ENCODE assay signal across 10 cellular contexts in genomic region chr22:29768052-29768680, GRCh38. TPM values are rescaled to one million over a fixed set of nuclear protein-coding genes. Genes with fewer than 3 reads are reported as not detected.
A peak's percentile ranks its signal among the peaks of the same experiment; 100 is the strongest.
DNase-seq lines count a peak whose midpoint lies in the region; ATAC-seq and TF ChIP-seq lines count a peak whose summit lies in the region.
"Had no signal": no experiment of that assay in that cellular context is flagged by ENCODE, and none has a peak within 500 bp of the region (broad histone marks: within the 10 kb centered on the region; RNA-seq: fewer than 3 reads in every experiment).

No MANE protein-coding gene starts in this region.

- peak overlapping the region; percentile 100 for H3K4me3 ChIP-seq in astrocyte of the spinal cord (ENCODE audit: low read depth, low read length)
- peak overlapping the region; percentile 80 for H3K4me3 ChIP-seq in lower leg skin (ENCODE audit: low read depth, poor library complexity, severe bottlenecking)

- WGBS in lower leg skin, 2 donors, result 40 to 44% methylated on average over 6 of the region's 6 CpGs

- no peaks in the 10 kb centered on the region for H3K27me3 Mint-ChIP-seq in activated T-cell treated with anti-CD3 and anti-CD28 coated beads, Interleukin-2, amount 50 U/mL, for 72 hours (ENCODE audit: low read depth)
- no peaks in the 10 kb centered on the region for H3K27me3 Mint-ChIP-seq in type B pancreatic cell

- intact Hi-C loops in lower leg skin (cut with DNase I; ENCODE audit: low total_unique reads), result no loop called here

- no peak for TF ChIP-seq POLR2A in lower leg skin (IDR thresholded peaks at IDR 0.05)

- peak overlapping the region; percentile 97 for H3K27ac Mint-ChIP-seq in activated T-cell treated with anti-CD3 and anti-CD28 coated beads, Interleukin-2, amount 50 U/mL, for 72 hours
- peak overlapping the region; percentile 96 for H3K27ac Mint-ChIP-seq in type B pancreatic cell

- peaks cover 2 to 12% of the 10 kb centered on the region in 2 donors for H3K36me3 Mint-ChIP-seq in activated T-cell treated with anti-CD3 and anti-CD28 coated beads, Interleukin-2, amount 50 U/mL, for 72 hours (ENCODE audit: insufficient read depth in 2 of 2)
- H3K36me3 Mint-ChIP-seq in type B pancreatic cell, result peaks cover 23% of the 10 kb centered on the region

- H3K4me3 Mint-ChIP-seq in activated T-cell treated with anti-CD3 and anti-CD28 coated beads, Interleukin-2, amount 50 U/mL, for 72 hours, result peak overlapping the region; percentile 99 to 100
- H3K4me3 Mint-ChIP-seq in type B pancreatic cell, result peak overlapping the region; percentile 100

- no peak for ATAC-seq in activated T-cell treated with anti-CD3 and anti-CD28 coated beads, Interleukin-2, amount 50 U/mL, for 72 hours (replicated peaks in 1 of 2)
- ATAC-seq in HG03175 (IDR thresholded peaks at IDR 0.05; ENCODE audit: unreplicated experiment), result no peak

- peaks cover 55% of the 10 kb centered on the region for H3K4me1 Mint-ChIP-seq in activated T-cell treated with anti-CD3 and anti-CD28 coated beads, Interleukin-2, amount 50 U/mL, for 72 hours (ENCODE audit: low read depth)
- peaks cover 14% of the 10 kb centered on the region for H3K4me1 Mint-ChIP-seq in type B pancreatic cell (ENCODE audit: unreplicated experiment)

- in situ Hi-C loops in astrocyte of the spinal cord (cut with HindIII; ENCODE audit: low sequenced_read_pairs) (no loop called here), ACHN (cut with HindIII; ENCODE audit: low pct_ligation_motif_present, low pct_unique_long_range_greater_than_20kb, low sequenced_read_pairs) (no loop called here)

- DNase-seq in activated T-cell treated with anti-CD3 and anti-CD28 coated beads, Interleukin-2, amount 50 U/mL, for 72 hours, result no peak
- DNase-seq in activated T-cell treated with anti-CD3 and anti-CD28 coated beads for 4 hours (no peak), astrocyte of the spinal cord (ENCODE audit: low read depth, low spot score) (no peak), lower leg skin (ENCODE audit: low spot score in 2 of 2) (no peak), type B pancreatic cell (ENCODE audit: extremely low spot score, unreplicated experiment) (no peak), SK-N-DZ (ENCODE audit: low spot score) (no peak), ACHN (no peak)
- DNase-seq: islet precursor cell, NCI-H446 had no signal

- H3K9me3 Mint-ChIP-seq in activated T-cell treated with anti-CD3 and anti-CD28 coated beads, Interleukin-2, amount 50 U/mL, for 72 hours, result no peaks in the 10 kb centered on the region
- H3K9me3 Mint-ChIP-seq in type B pancreatic cell, result peaks cover 4% of the 10 kb centered on the region

- TF ChIP-seq CTCF in astrocyte of the spinal cord (IDR thresholded peaks at IDR 0.05; ENCODE audit: low read depth, low read length) (no peak), lower leg skin (IDR thresholded peaks at IDR 0.05) (no peak), type B pancreatic cell (conservative IDR thresholded peaks at IDR 0.05) (no peak)

RNA-seq across cellular contexts. Expression of gene UQCR10, which starts 1.0 kb away (rescaled TPM):
- total RNA-seq in activated T-cell treated with anti-CD3 and anti-CD28 coated beads, Interleukin-2, amount 50 U/mL, for 72 hours, result 10 to 100 TPM; 62.4 to 63.4 TPM
- total RNA-seq in lower leg skin (10 to 100 TPM; 23.1 to 65.8 (median 44.3) TPM), type B pancreatic cell (ENCODE audit: low replicate concordance) (137 and 155 TPM in 2 replicates)
- 98.6 and 126 TPM in 2 replicates for polyA plus RNA-seq in SK-N-DZ (2014; cell fraction: cytosol; rRNA removed)
- 87.0 and 107 TPM in 2 replicates for polyA plus RNA-seq in SK-N-DZ (2014; cell fraction: nucleus; rRNA removed)

RNA-seq across cellular contexts. Expression of gene ZMAT5, which starts 1.4 kb away (rescaled TPM):
- 10 to 100 TPM; 29.1 to 34.4 TPM for total RNA-seq in activated T-cell treated with anti-CD3 and anti-CD28 coated beads, Interleukin-2, amount 50 U/mL, for 72 hours
- 10 to 100 TPM; 17.2 to 30.1 (median 21.8) TPM for total RNA-seq in lower leg skin
- total RNA-seq in type B pancreatic cell (ENCODE audit: low replicate concordance), result 19.0 and 19.2 TPM in 2 replicates
- polyA plus RNA-seq in SK-N-DZ (2014; cell fraction: cytosol; rRNA removed), result 49.1 and 51.6 TPM in 2 replicates
- polyA plus RNA-seq in SK-N-DZ (2014; cell fraction: nucleus; rRNA removed), result 28.3 and 37.1 TPM in 2 replicates

RNA-seq across cellular contexts. Expression of gene CABP7, which starts 48.4 kb away (rescaled TPM):
- under 1 TPM; 0.09 to 0.14 TPM for total RNA-seq in activated T-cell treated with anti-CD3 and anti-CD28 coated beads, Interleukin-2, amount 50 U/mL, for 72 hours
- not detected for total RNA-seq in lower leg skin
- 1.1 and 1.7 TPM in 2 replicates for total RNA-seq in type B pancreatic cell (ENCODE audit: low replicate concordance)
- polyA plus RNA-seq in SK-N-DZ (2014; cell fraction: cytosol; rRNA removed), result 0.07 and 0.29 TPM in 2 replicates
- 0.03 and 0.05 TPM in 2 replicates for polyA plus RNA-seq in SK-N-DZ (2014; cell fraction: nucleus; rRNA removed)
